28 cellular contexts compared by ENCODE assay signal in the genomic region with DNA sequence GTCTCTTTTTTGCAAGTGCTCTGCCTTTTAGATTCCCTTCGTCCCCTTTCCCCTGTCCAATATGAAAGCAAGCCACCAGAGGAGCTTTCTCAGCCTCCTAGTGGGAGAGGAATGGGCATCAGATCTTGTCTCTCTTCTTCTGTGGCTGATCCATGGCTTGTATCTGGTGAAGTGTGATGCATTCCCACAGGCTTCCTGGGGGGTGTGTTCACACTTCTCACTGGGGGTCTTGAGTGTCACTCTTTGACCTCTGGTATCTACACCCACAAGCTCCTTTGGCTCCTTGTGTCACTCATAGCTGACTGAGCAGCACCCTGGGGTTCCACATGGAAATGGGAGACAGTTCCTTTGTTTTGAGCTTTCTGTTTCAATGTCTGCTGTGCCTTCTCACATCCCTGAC.
"Had no signal": no experiment of that assay in that cellular context is flagged by ENCODE, and none has a peak within 500 bp of the region (broad histone marks: within the 10 kb centered on the region; RNA-seq: fewer than 3 reads in every experiment).

No MANE protein-coding gene starts in this region.

- ATAC-seq: effector memory CD8-positive, alpha-beta T cell; esophagus mucosa; foreskin keratinocyte; gastrocnemius medialis; gastroesophageal sphincter; heart left ventricle; heart right ventricle had no signal

- H3K27ac ChIP-seq: colonic mucosa, coronary artery, dorsolateral prefrontal cortex, epithelial cell of prostate, esophagus muscularis mucosa, esophagus squamous epithelium, foreskin keratinocyte, gastrocnemius medialis, gastroesophageal sphincter, heart left ventricle, heart right ventricle had no signal

- H3K4me3 ChIP-seq: colonic mucosa, coronary artery, dorsolateral prefrontal cortex, esophagus muscularis mucosa, esophagus squamous epithelium, gastrocnemius medialis, gastroesophageal sphincter, heart left ventricle, heart right ventricle had no signal

- DNase-seq: colonic mucosa; cortex of kidney; dermis blood vessel endothelial cell; dorsolateral prefrontal cortex; effector CD4-positive, alpha-beta T cell; effector CD8-positive, alpha-beta T cell; effector memory CD4-positive, alpha-beta T cell; effector memory CD8-positive, alpha-beta T cell; endodermal cell; erythroblast; esophagus squamous epithelium; foreskin fibroblast; foreskin keratinocyte; foreskin melanocyte; gastrocnemius medialis; glutamatergic neuron; head of caudate nucleus; heart left ventricle; heart right ventricle had no signal

- H3K27me3 ChIP-seq: colonic mucosa, esophagus muscularis mucosa, foreskin keratinocyte, gastrocnemius medialis, gastroesophageal sphincter, heart left ventricle, heart right ventricle had no signal

- FAIRE-seq: colon, endometrium, endothelial cell of umbilical vein, frontal cortex had no signal

- H3K4me1 ChIP-seq: colonic mucosa had no signal

- H3K36me3 ChIP-seq: colonic mucosa, esophagus muscularis mucosa, esophagus squamous epithelium, gastrocnemius medialis, gastroesophageal sphincter, heart left ventricle, heart right ventricle had no signal

- H3K9me3 ChIP-seq: colonic mucosa, esophagus muscularis mucosa, esophagus squamous epithelium, gastrocnemius medialis, gastroesophageal sphincter, heart left ventricle, heart right ventricle had no signal
